In genomic region chr14:30077946-30078345, GRCh38 we compare ENCODE assay signal across 17 cellular contexts.
DNase-seq lines count a peak whose midpoint lies in the region; ATAC-seq and TF ChIP-seq lines count a peak whose summit lies in the region.
"Had no signal": no experiment of that assay in that cellular context is flagged by ENCODE, and none has a peak within 500 bp of the region (broad histone marks: within the 10 kb centered on the region; RNA-seq: fewer than 3 reads in every experiment).

No MANE protein-coding gene starts in this region.

- H3K4me1 ChIP-seq in GM23248 (ENCODE audit: insufficient read depth) (peaks cover 9% of the 10 kb centered on the region; the same call in 1 of the 2 replicates), osteoblast (ENCODE audit: insufficient read depth, low read length) (no peaks in the 10 kb centered on the region), HAP-1 (no peaks in the 10 kb centered on the region)

- 5 to 10% methylated on average over 2 of the region's 2 CpGs for WGBS in GM23248 (ENCODE audit: low coverage in 1 of 2, low lambda C conversion rate in 2 of 2, missing lambda C conversion rate in 2 of 2), 2 experiments

- no peak for TF ChIP-seq CTCF in AG09309 (IDR thresholded peaks at IDR 0.05; ENCODE audit: control insufficient read depth, insufficient read depth, low read depth, low read length, missing control alignments)
- TF ChIP-seq CTCF in osteoblast (IDR thresholded peaks at IDR 0.05; ENCODE audit: extremely low read depth, low read depth, low read length), result no peak
- no peak for TF ChIP-seq CTCF in RWPE1 (conservative IDR thresholded peaks at IDR 0.05; ENCODE audit: low read depth)

- no peak for ATAC-seq in GM19324 (IDR thresholded peaks at IDR 0.05; ENCODE audit: low FRiP score, unreplicated experiment)
- ATAC-seq: K562, SK-N-SH treated with all-trans-retinoic acid at 6 μM for 48 hours had no signal

- H3K4me3 ChIP-seq in AG09309 (ENCODE audit: control insufficient read depth, low read depth, low read length) (no peak overlapping the region), GM23248 (no peak overlapping the region), osteoblast (ENCODE audit: insufficient read depth, low read length) (no peak overlapping the region), HAP-1 (no peak overlapping the region)
- H3K4me3 ChIP-seq: K562 had no signal

- H3K27ac ChIP-seq in GM23248 (no peak overlapping the region), osteoblast (ENCODE audit: low read depth, low read length) (no peak overlapping the region), RWPE1 (no peak overlapping the region)

- in situ Hi-C loops in GM23248 (cut with MboI), result no loop called here
- in situ Hi-C loops in HAP-1 (cut with MboI; ENCODE audit: low sequenced_read_pairs), result no loop called here

- H3F3A ChIP-seq in GM23248 (ENCODE audit: insufficient read depth), result peaks cover 12% of the 10 kb centered on the region; the same call in 1 of the 2 replicates

- H3K27me3 ChIP-seq in GM23248 (replicated peaks; ENCODE audit: insufficient read depth) (no peaks in the 10 kb centered on the region), osteoblast (ENCODE audit: insufficient read depth, low read length) (no peaks in the 10 kb centered on the region), HAP-1 (ENCODE audit: low read depth) (peaks cover 2% of the 10 kb centered on the region)

- POLR2A ChIA-PET in RWPE1 (lab: Yijun Ruan, JAX; ENCODE audit: low non-redundant PET), result no interaction called here

- H2AFZ ChIP-seq in GM23248, result peak overlapping the region; percentile 22
- H2AFZ ChIP-seq in osteoblast (ENCODE audit: low read length), result peak overlapping the region; percentile 16

- H3K79me2 ChIP-seq in GM23248 (ENCODE audit: insufficient read depth) (no peaks in the 10 kb centered on the region), osteoblast (ENCODE audit: insufficient read depth, low read length) (no peaks in the 10 kb centered on the region)

- H3K36me3 ChIP-seq in GM23248 (ENCODE audit: low read depth) (no peaks in the 10 kb centered on the region), osteoblast (ENCODE audit: insufficient read depth, low read length) (no peaks in the 10 kb centered on the region), HAP-1 (replicated peaks) (no peaks in the 10 kb centered on the region)

- no peak overlapping the region for H3K4me2 ChIP-seq in GM23248 (ENCODE audit: unreplicated experiment)
- H3K4me2 ChIP-seq in osteoblast (ENCODE audit: insufficient read depth, low read length), result no peak overlapping the region

- H4K20me1 ChIP-seq in GM23248 (ENCODE audit: insufficient read depth) (no peaks in the 10 kb centered on the region), osteoblast (ENCODE audit: insufficient read depth, low read length) (no peaks in the 10 kb centered on the region)

- CTCF ChIA-PET in RWPE1 (lab: Yijun Ruan, JAX), result no interaction called here

- no peaks in the 10 kb centered on the region for H3K9me2 ChIP-seq in GM23248 (ENCODE audit: insufficient read depth)

- no peaks in the 10 kb centered on the region for H3K9me3 ChIP-seq in GM23248 (ENCODE audit: low read depth)
- no peaks in the 10 kb centered on the region for H3K9me3 ChIP-seq in osteoblast (ENCODE audit: low read depth, low read length)
- H3K9me3 ChIP-seq in HAP-1, result no peaks in the 10 kb centered on the region

- DNase-seq in AG09309 (ENCODE audit: low read depth) (peak; percentile 10), GM23248 (peak; percentile 44), fibroblast of gingiva (ENCODE audit: low read depth) (peak; percentile 66), osteoblast (ENCODE audit: insufficient read length, low spot score, missing footprints) (no peak), HAP-1 (ENCODE audit: low spot score in 2 of 2) (no peak), RWPE1 (ENCODE audit: low spot score) (no peak)
- DNase-seq: AML-193; DMS 273 treated with DMSO at 0.1 percent for 48 hours; DND-41; GOT3; NCI-H1105 treated with DMSO at 0.1 percent for 48 hours; NCI-H1694; NK-92 treated with Interleukin-12 subunit alpha and Interleukin-12 subunit beta, amount 100 ng/mL, for 24 hours; SHP77 had no signal

- H3K9ac ChIP-seq in GM23248, result no peak overlapping the region

Comparison
In these comparisons a context has a peak if more than half of its experiments do, and no peak if none do; other contexts are left out.
1. DNase-seq: peak in AG09309 (single experiment), GM23248 (single experiment) and fibroblast of gingiva (single experiment); none in osteoblast (single experiment), HAP-1 (0 of 2) and RWPE1 (single experiment).